In genomic region chr5:170201311-170201710, GRCh38 we compare ENCODE assay signal across 34 cellular contexts. TPM values are rescaled to one million over a fixed set of nuclear protein-coding genes. Genes with fewer than 3 reads are reported as not detected.
"Had no signal": no experiment of that assay in that cellular context is flagged by ENCODE, and none has a peak within 500 bp of the region (broad histone marks: within the 10 kb centered on the region; RNA-seq: fewer than 3 reads in every experiment).

No MANE protein-coding gene starts in this region.

- H3K36me3 ChIP-seq: colonic mucosa, esophagus squamous epithelium, heart right ventricle, left lung, ovary, sigmoid colon, tibial artery had no signal

- H3K4me3 Mint-ChIP-seq: dendritic cell treated with granulocyte-macrophage colony-stimulating factor and Interleukin-4, amounts not matched to agents 40 ng/mL and 50 ng/mL, for 4 days; naive thymus-derived CD4-positive, alpha-beta T cell; stimulated activated effector memory CD8-positive, alpha-beta T cell treated with anti-CD3 and anti-CD28 coated beads, Interleukin-12 subunit alpha, Interleukin-12 subunit beta, amount 100 ng/mL, for 72 hours; type B pancreatic cell had no signal

- H3K27ac ChIP-seq: colonic mucosa, esophagus squamous epithelium, left lung, ovary, psoas muscle, sigmoid colon, testis, tibial artery had no signal

- FAIRE-seq: islet of Langerhans had no signal

- H3K4me1 Mint-ChIP-seq: naive thymus-derived CD4-positive, alpha-beta T cell; stimulated activated effector memory CD8-positive, alpha-beta T cell treated with anti-CD3 and anti-CD28 coated beads, Interleukin-12 subunit alpha, Interleukin-12 subunit beta, amount 100 ng/mL, for 72 hours had no signal

- H3K27me3 ChIP-seq: colonic mucosa, esophagus squamous epithelium, ovary, testis, tibial artery had no signal

- H3K9me3 Mint-ChIP-seq: dendritic cell treated with granulocyte-macrophage colony-stimulating factor and Interleukin-4, amounts not matched to agents 40 ng/mL and 50 ng/mL, for 4 days; naive thymus-derived CD4-positive, alpha-beta T cell; stimulated activated effector memory CD8-positive, alpha-beta T cell treated with anti-CD3 and anti-CD28 coated beads, Interleukin-12 subunit alpha, Interleukin-12 subunit beta, amount 100 ng/mL, for 72 hours; type B pancreatic cell had no signal

- H3K4me1 ChIP-seq: colonic mucosa, esophagus squamous epithelium, left lung, psoas muscle, sigmoid colon, testis, tibial artery had no signal

- H3K9me3 ChIP-seq: colonic mucosa, esophagus squamous epithelium, heart right ventricle, left lung, ovary, psoas muscle, sigmoid colon, testis, tibial artery had no signal

- ATAC-seq: left cardiac atrium; left lung; naive thymus-derived CD4-positive, alpha-beta T cell; psoas muscle; right cardiac atrium; stimulated activated effector memory CD8-positive, alpha-beta T cell treated with anti-CD3 and anti-CD28 coated beads, Interleukin-12 subunit alpha, Interleukin-12 subunit beta, amount 100 ng/mL, for 72 hours; stimulated activated naive CD8-positive, alpha-beta T cell treated with anti-CD3 and anti-CD28 coated beads, Interleukin-15, Interleukin-2, amounts not matched to agents 100 U/mL and 50 U/mL, for 24 hours had no signal

- DNase-seq: colonic mucosa; effector CD8-positive, alpha-beta T cell; esophagus squamous epithelium; foreskin melanocyte; glutamatergic neuron; heart right ventricle; hippocampal formation; left cardiac atrium; left lung; mesenchymal stem cell; midbrain; naive thymus-derived CD4-positive, alpha-beta T cell; occipital lobe; ovary; posterior cingulate gyrus; psoas muscle; right cardiac atrium; sigmoid colon; stimulated activated CD4-positive, alpha-beta T cell treated with anti-CD3 and anti-CD28 coated beads, Interleukin-2, amount 100 ng/mL, for 24 hours; stimulated activated CD4-positive, alpha-beta T cell treated with anti-CD3 and anti-CD28 coated beads, Interleukin-4, amount 100 ng/mL, for 24 hours; stimulated activated naive CD8-positive, alpha-beta T cell treated with anti-CD3 and anti-CD28 coated beads, Interleukin-15, Interleukin-2, amounts not matched to agents 100 U/mL and 50 U/mL, for 24 hours; substantia nigra; testis; tibial artery had no signal

- H3K4me3 ChIP-seq: colonic mucosa, esophagus squamous epithelium, heart right ventricle, left lung, ovary, psoas muscle, sigmoid colon, testis, tibial artery had no signal

- H3K27ac Mint-ChIP-seq: dendritic cell treated with granulocyte-macrophage colony-stimulating factor and Interleukin-4, amounts not matched to agents 40 ng/mL and 50 ng/mL, for 4 days; stimulated activated effector memory CD8-positive, alpha-beta T cell treated with anti-CD3 and anti-CD28 coated beads, Interleukin-12 subunit alpha, Interleukin-12 subunit beta, amount 100 ng/mL, for 72 hours; type B pancreatic cell had no signal

- H3K36me3 Mint-ChIP-seq: naive thymus-derived CD4-positive, alpha-beta T cell; stimulated activated effector memory CD8-positive, alpha-beta T cell treated with anti-CD3 and anti-CD28 coated beads, Interleukin-12 subunit alpha, Interleukin-12 subunit beta, amount 100 ng/mL, for 72 hours; type B pancreatic cell had no signal

RNA-seq across cellular contexts. Expression of gene C5orf58, which starts 31.5 kb away (rescaled TPM):
- total RNA-seq: colonic mucosa; esophagus squamous epithelium; kidney epithelial cell; left cardiac atrium; left lung; lung microvascular endothelial cell; naive thymus-derived CD4-positive, alpha-beta T cell; occipital lobe; ovary; psoas muscle; renal cortical epithelial cell; sigmoid colon; skeletal muscle tissue; urinary bladder had no signal
- polyA plus RNA-seq: heart right ventricle, neural cell, psoas muscle, sigmoid colon had no signal
